In genomic region chr10:29119374-29119773, GRCh38 we compare ENCODE assay signal across 8 cellular contexts.
DNase-seq lines count a peak whose midpoint lies in the region; ATAC-seq and TF ChIP-seq lines count a peak whose summit lies in the region.

No MANE protein-coding gene starts in this region.

- in situ Hi-C loops in SK-MEL-5 (cut with HindIII; ENCODE audit: low pct_unique_long_range_greater_than_20kb, low sequenced_read_pairs), result no loop called here

- POLR2A ChIA-PET in AG04449 (lab: Yijun Ruan, JAX), result no interaction called here

- peak; percentile 41 for TF ChIP-seq CTCF in AG04449 (IDR thresholded peaks at IDR 0.05; ENCODE audit: insufficient read depth, low read length, missing control alignments)
- TF ChIP-seq CTCF in GM12874 (IDR thresholded peaks at IDR 0.05; ENCODE audit: insufficient read depth, low read depth, low read length), result peak; percentile 24; the same call in 1 of the 2 replicates

- no peak overlapping the region for H3K4me3 ChIP-seq in AG04449 (ENCODE audit: low read depth, low read length)

- CTCF ChIA-PET in AG04449 (lab: Yijun Ruan, JAX), result interaction anchor here (0.8 to 3.9 kb wide), 11 partner anchors 8 to 455 kb away, joined by 3 to 33 read pairs (median 4); no protein-coding TSS in a partner anchor

- ATAC-seq in GM18502 (IDR thresholded peaks at IDR 0.05; ENCODE audit: poor library complexity, unreplicated experiment) (no peak), GM21786 (IDR thresholded peaks at IDR 0.05; ENCODE audit: unreplicated experiment) (no peak)

- DNase-seq in AG04449 (ENCODE audit: low read depth, low spot score) (no peak), SK-MEL-5 (ENCODE audit: low read depth, low spot score) (peak; percentile 28), iPS DF 19.7 (ENCODE audit: low read depth, low spot score) (peak; percentile 50), NCI-H187 (lab: John Stamatoyannopoulos, UW) (no peak), NCI-H1092 (lab: John Stamatoyannopoulos, UW) (no peak)

Comparison
In these comparisons a context has a peak if more than half of its experiments do, and no peak if none do; other contexts are left out.
1. DNase-seq: peak in SK-MEL-5 (single experiment) and iPS DF 19.7 (single experiment); none in AG04449 (single experiment), NCI-H187 (0 of 2) and NCI-H1092 (single experiment).